In the genomic region with DNA sequence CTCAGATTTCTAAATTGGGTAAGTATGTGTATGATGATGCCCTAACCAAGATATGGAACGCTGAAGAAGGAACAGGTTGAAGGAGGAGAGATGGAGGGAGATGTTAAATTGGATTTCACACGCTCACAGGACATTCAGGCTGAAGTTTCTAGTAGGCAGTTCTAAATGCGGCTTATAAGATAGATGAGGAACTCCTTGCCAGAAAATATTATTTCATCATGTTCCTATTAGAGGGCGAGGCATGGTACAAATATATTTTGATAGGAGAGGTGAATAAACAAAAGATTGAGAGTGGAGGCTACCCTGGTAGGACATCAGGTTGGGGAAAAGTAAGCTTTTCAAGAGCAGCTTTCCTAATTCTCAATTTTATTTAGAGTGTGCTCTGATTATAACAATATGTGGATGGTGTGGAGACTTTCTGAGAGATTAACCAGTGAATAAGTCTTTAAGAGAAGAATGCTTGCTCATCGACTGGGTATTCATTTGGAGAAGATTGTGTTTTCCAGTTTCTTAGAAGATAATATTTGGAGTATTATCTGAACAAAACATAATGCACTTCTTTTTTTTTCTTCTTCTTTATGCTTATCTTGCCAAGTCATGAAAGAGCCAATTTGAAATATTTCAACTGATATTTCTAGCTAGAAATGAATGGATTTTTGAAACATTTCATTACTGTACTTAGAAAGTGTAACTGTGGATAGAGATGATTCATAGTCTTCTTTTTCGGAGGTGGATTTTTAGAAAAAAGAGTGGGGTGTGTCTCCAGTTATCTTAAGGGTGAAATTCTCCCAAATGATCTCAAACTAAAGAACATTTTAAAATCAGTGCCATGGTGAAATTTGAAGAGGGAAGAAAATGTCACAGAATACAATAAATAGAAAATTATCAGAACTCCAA, we compare ENCODE assay signal across 22 cellular contexts.
"Had no signal": no experiment of that assay in that cellular context is flagged by ENCODE, and none has a peak within 500 bp of the region (broad histone marks: within the 10 kb centered on the region; RNA-seq: fewer than 3 reads in every experiment).

No MANE protein-coding gene starts in this region.

- H3K4me3 ChIP-seq: suprapubic skin, transverse colon, uterus had no signal

- H3K4me3 Mint-ChIP-seq: activated CD4-positive, alpha-beta memory T cell treated with anti-CD3 and anti-CD28 coated beads for 36 hours; activated naive CD8-positive, alpha-beta T cell treated with anti-CD3 and anti-CD28 coated beads, Interleukin-2, amount 50 U/mL, for 24 hours; memory B cell; natural killer cell treated with Interleukin-12 subunit alpha and Interleukin-12 subunit beta and Interleukin-15 and Interleukin-18, amount 100 ng/mL, for 72 hours; stimulated activated effector memory CD8-positive, alpha-beta T cell treated with anti-CD3 and anti-CD28 coated beads, Interleukin-12 subunit alpha, Interleukin-12 subunit beta, amount 100 ng/mL, for 72 hours; stimulated activated naive CD8-positive, alpha-beta T cell treated with anti-CD3 and anti-CD28 coated beads, Interleukin-15, amount 100 ng/mL, for 72 hours had no signal

- H3K27me3 ChIP-seq: brain microvascular endothelial cell, suprapubic skin, transverse colon, uterus had no signal

- H3K4me1 ChIP-seq: suprapubic skin, transverse colon, uterus had no signal

- H3K36me3 Mint-ChIP-seq: activated CD4-positive, alpha-beta memory T cell treated with anti-CD3 and anti-CD28 coated beads for 36 hours; stimulated activated effector memory CD8-positive, alpha-beta T cell treated with anti-CD3 and anti-CD28 coated beads, Interleukin-12 subunit alpha, Interleukin-12 subunit beta, amount 100 ng/mL, for 72 hours had no signal

- H3K27ac ChIP-seq: brain microvascular endothelial cell, suprapubic skin, transverse colon, uterus had no signal

- H3K36me3 ChIP-seq: brain microvascular endothelial cell, suprapubic skin, transverse colon, uterus had no signal

- H3K9me3 ChIP-seq: suprapubic skin, transverse colon, uterus had no signal

- DNase-seq: activated CD4-positive, alpha-beta memory T cell treated with anti-CD3 and anti-CD28 coated beads for 36 hours; activated CD4-positive, alpha-beta T cell treated with anti-CD3 and anti-CD28 coated beads for 48 hours; activated CD4-positive, CD25-positive, alpha-beta regulatory T cell; activated gamma-delta T cell; activated naive CD4-positive, alpha-beta T cell treated with anti-CD3 and anti-CD28 coated beads, Interleukin-2, amount 50 U/mL, for 16 hours; activated naive CD8-positive, alpha-beta T cell treated with anti-CD3 and anti-CD28 coated beads, Interleukin-2, amount 50 U/mL, for 24 hours; aorta; brain microvascular endothelial cell; central memory CD4-positive, alpha-beta T cell; dermis blood vessel endothelial cell; effector CD8-positive, alpha-beta T cell; glutamatergic neuron; stimulated activated CD4-positive, alpha-beta T cell treated with anti-CD3 and anti-CD28 coated beads, Interleukin-1b, Interleukin-23, amount 100 ng/mL, for 48 hours; stimulated activated naive CD8-positive, alpha-beta T cell treated with anti-CD3 and anti-CD28 coated beads, Interleukin-15, amount 100 ng/mL, for 72 hours; T-helper 1 cell; T-helper 9 cell; transverse colon; uterus had no signal

- H3K4me1 Mint-ChIP-seq: activated naive CD8-positive, alpha-beta T cell treated with anti-CD3 and anti-CD28 coated beads, Interleukin-2, amount 50 U/mL, for 24 hours; memory B cell; stimulated activated effector memory CD8-positive, alpha-beta T cell treated with anti-CD3 and anti-CD28 coated beads, Interleukin-12 subunit alpha, Interleukin-12 subunit beta, amount 100 ng/mL, for 72 hours; stimulated activated naive CD8-positive, alpha-beta T cell treated with anti-CD3 and anti-CD28 coated beads, Interleukin-15, amount 100 ng/mL, for 72 hours had no signal

- H3K27ac Mint-ChIP-seq: activated CD4-positive, alpha-beta memory T cell treated with anti-CD3 and anti-CD28 coated beads for 36 hours; activated naive CD8-positive, alpha-beta T cell treated with anti-CD3 and anti-CD28 coated beads, Interleukin-2, amount 50 U/mL, for 24 hours; memory B cell; natural killer cell treated with Interleukin-12 subunit alpha and Interleukin-12 subunit beta and Interleukin-15 and Interleukin-18, amount 100 ng/mL, for 72 hours; stimulated activated effector memory CD8-positive, alpha-beta T cell treated with anti-CD3 and anti-CD28 coated beads, Interleukin-12 subunit alpha, Interleukin-12 subunit beta, amount 100 ng/mL, for 72 hours; stimulated activated naive CD8-positive, alpha-beta T cell treated with anti-CD3 and anti-CD28 coated beads, Interleukin-15, amount 100 ng/mL, for 72 hours had no signal

- H3K27me3 Mint-ChIP-seq: activated CD4-positive, alpha-beta memory T cell treated with anti-CD3 and anti-CD28 coated beads for 36 hours; activated naive CD8-positive, alpha-beta T cell treated with anti-CD3 and anti-CD28 coated beads, Interleukin-2, amount 50 U/mL, for 24 hours; natural killer cell treated with Interleukin-12 subunit alpha and Interleukin-12 subunit beta and Interleukin-15 and Interleukin-18, amount 100 ng/mL, for 72 hours had no signal

- ATAC-seq: activated naive CD8-positive, alpha-beta T cell treated with anti-CD3 and anti-CD28 coated beads, Interleukin-2, amount 50 U/mL, for 24 hours; natural killer cell treated with Interleukin-12 subunit alpha and Interleukin-12 subunit beta and Interleukin-15 and Interleukin-18, amount 100 ng/mL, for 72 hours; stimulated activated effector memory CD8-positive, alpha-beta T cell treated with anti-CD3 and anti-CD28 coated beads, Interleukin-12 subunit alpha, Interleukin-12 subunit beta, amount 100 ng/mL, for 72 hours; stimulated activated naive CD8-positive, alpha-beta T cell treated with anti-CD3 and anti-CD28 coated beads, Interleukin-15, amount 100 ng/mL, for 72 hours had no signal
